8 cellular contexts compared by ENCODE assay signal in the genomic region with DNA sequence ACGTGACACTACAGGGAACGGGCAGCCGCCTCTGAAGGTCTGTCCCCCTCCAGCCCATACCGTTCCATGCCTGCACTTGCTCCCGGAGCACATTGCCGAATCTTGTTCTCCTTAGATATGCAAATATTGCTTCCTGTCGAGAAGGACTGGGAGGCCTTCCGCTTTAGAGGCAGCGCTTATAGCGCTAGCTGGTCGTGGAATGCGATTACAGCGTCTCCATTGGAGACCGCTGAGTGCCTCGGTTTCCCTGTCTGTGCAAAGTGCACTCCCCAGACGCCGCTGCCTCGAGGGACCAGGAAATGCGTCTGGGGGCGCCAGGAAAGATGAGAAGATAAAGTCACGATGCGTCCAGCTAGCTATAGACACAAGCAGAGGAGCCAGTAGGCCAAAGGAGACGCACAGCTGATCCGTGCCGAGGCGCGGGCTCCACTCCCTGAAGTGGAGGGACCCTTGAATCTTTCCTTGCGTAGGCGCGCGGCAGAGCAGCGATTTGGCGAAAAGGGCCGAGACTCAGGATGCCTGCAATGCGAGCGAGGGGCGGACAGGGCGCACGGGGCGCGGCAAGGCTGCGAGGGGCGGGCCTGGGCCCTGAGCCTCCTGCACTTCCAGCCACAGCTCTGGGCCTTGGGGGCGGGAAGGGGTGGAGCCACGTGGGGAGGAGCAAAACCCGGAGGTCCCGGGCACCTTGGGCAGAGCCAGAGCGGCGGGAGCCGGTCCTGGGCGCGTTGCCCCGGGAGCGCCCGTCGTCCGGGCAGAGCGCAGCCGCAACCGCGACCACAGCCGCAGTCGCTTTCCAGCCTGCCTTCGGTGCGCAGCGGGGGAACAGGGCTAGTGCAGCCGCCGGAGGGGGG. TPM values are rescaled to one million over a fixed set of nuclear protein-coding genes. Genes with fewer than 3 reads are reported as not detected.
DNase-seq lines count a peak whose midpoint lies in the region; ATAC-seq, FAIRE-seq and TF ChIP-seq lines count a peak whose summit lies in the region.

TSS of gene RASSF10 (plus strand) at position 692 of the 851 bp plus-strand sequence. CDS start 261 bp downstream, outside the sequence.

- H3K27ac ChIP-seq in heart right ventricle (peak within 1 kb of the TSS in 5 of 10 donors; percentile 20 to 64 (median 49)), psoas muscle (no peak within 1 kb of the TSS)

- DNase-seq in GM12891 (ENCODE audit: insufficient read length, low spot score) (peak; percentile 17), M059J (ENCODE audit: low read depth) (peak; percentile 61), heart right ventricle (peak; percentile 71 to 81), psoas muscle (peak; percentile 41 to 59), KG1 (lab: John Stamatoyannopoulos, UW) (no peak)
- DNase-seq in activated T-cell treated with anti-CD3 and anti-CD28 coated beads, Interleukin-2, amount 50 U/mL, for 48 hours = peak; percentile 43 to 46

- TF ChIP-seq POLR2A in GM12891 (IDR thresholded peaks at IDR 0.05; ENCODE audit: low read depth, low read length) = no peak

- H3K36me3 ChIP-seq in heart right ventricle (no peaks in the 10 kb centered on the region), psoas muscle (ENCODE audit: insufficient read depth in 1 of 2, low read depth in 1 of 2) (no peaks in the 10 kb centered on the region)

- peak; percentile 89 to 95 (median 93) for ATAC-seq in heart right ventricle
- peak; percentile 39 to 81 (median 73) for ATAC-seq in psoas muscle
- no peak for ATAC-seq in GM18517 (IDR thresholded peaks at IDR 0.05; ENCODE audit: unreplicated experiment)
- ATAC-seq in GM18868 (IDR thresholded peaks at IDR 0.05; ENCODE audit: unreplicated experiment) = no peak

- intact Hi-C loops in heart right ventricle (cut with DNase I) (no loop called here), psoas muscle (cut with DNase I) (no loop called here)

- H3K4me1 ChIP-seq in heart right ventricle (peaks cover 3 to 55% (median 30%) of the 10 kb centered on the region in 9 donors), psoas muscle (peaks cover 17% of the 10 kb centered on the region)

- FAIRE-seq in GM12891 (lab: Jason Lieb, UNC) = no peak

- H3K27me3 ChIP-seq in heart right ventricle = peaks cover 8 to 92% (median 68%) of the 10 kb centered on the region in 7 donors
- peaks cover 3 to 81% (median 29%) of the 10 kb centered on the region in 3 donors for H3K27me3 ChIP-seq in psoas muscle (ENCODE audit: insufficient read depth in 3 of 3, low read length in 2 of 3)

- peak within 1 kb of the TSS; percentile 19 to 67 (median 56) for H3K4me3 ChIP-seq in heart right ventricle
- H3K4me3 ChIP-seq in psoas muscle = peak within 1 kb of the TSS; percentile 65

- peaks cover 0 to 5% (median 0%) of the 10 kb centered on the region in 11 donors for H3K9me3 ChIP-seq in heart right ventricle
- no peaks in the 10 kb centered on the region for H3K9me3 ChIP-seq in psoas muscle

- no peak for TF ChIP-seq CTCF in heart right ventricle (IDR thresholded peaks at IDR 0.05)
- TF ChIP-seq CTCF in psoas muscle (IDR thresholded peaks at IDR 0.05) = no peak

- WGBS in heart right ventricle, 2 donors = 3 to 4% methylated on average over 67 to 68 of the region's 68 CpGs
- WGBS in psoas muscle, 3 donors = 5 to 9% (median 6%) methylated on average over 54 to 68 of the region's 68 CpGs

TF ChIP-seq in GM12891, 5 proteins besides CTCF, POLR2A, EP300 and RAD21:
- TF ChIP-seq PAX5 (IDR thresholded peaks at IDR 0.05; ENCODE audit: insufficient read depth, low read length, severe bottlenecking) (no peak), TAF1 (IDR thresholded peaks at IDR 0.05; ENCODE audit: low read depth, low read length) (no peak), POLR2AphosphoS5 (IDR thresholded peaks at IDR 0.05; ENCODE audit: low read depth, low read length) (no peak), SPI1 (IDR thresholded peaks at IDR 0.05; ENCODE audit: low read depth, low read length) (no peak), POU2F2 (IDR thresholded peaks at IDR 0.05; ENCODE audit: low read depth, low read length) (no peak)
TF ChIP-seq in GM12891: peak in this region for 0.

RNA-seq across cellular contexts. Expression of gene RASSF10, which starts in this region (rescaled TPM):
- not detected for polyA plus RNA-seq in GM12891 (2012; ENCODE audit: low read depth, missing spikeins)
- total RNA-seq in M059J (2014; rRNA removed; shearing (Covaris generic)) = not detected in 2 replicates
- total RNA-seq in heart right ventricle (1 to 10 TPM in 1 of 10 donors, under 1 TPM in 8, not detected in 1; 0.12 to 1.3 (median 0.28) TPM), psoas muscle (under 1 TPM; 0.26 to 0.49 (median 0.37) TPM)
- polyA plus RNA-seq in heart right ventricle (under 1 TPM; 0.15 to 0.35 TPM), psoas muscle (under 1 TPM; 0.03 to 0.17 (median 0.09) TPM)

Comparison
In these comparisons a context has a peak if more than half of its experiments do, and no peak if none do; other contexts are left out.
1. Peak in DNase-seq in M059J; RNA of the gene not detected or under 1 TPM.
2. Peak in DNase-seq, ATAC-seq and H3K4me3 ChIP-seq in psoas muscle; RNA of the gene not detected or under 1 TPM.
3. ATAC-seq: peak in heart right ventricle (8 of 8); none in GM18517 (single experiment) and GM18868 (single experiment).